Comparison of ENCODE assay signal across 20 cellular contexts in the genomic region with DNA sequence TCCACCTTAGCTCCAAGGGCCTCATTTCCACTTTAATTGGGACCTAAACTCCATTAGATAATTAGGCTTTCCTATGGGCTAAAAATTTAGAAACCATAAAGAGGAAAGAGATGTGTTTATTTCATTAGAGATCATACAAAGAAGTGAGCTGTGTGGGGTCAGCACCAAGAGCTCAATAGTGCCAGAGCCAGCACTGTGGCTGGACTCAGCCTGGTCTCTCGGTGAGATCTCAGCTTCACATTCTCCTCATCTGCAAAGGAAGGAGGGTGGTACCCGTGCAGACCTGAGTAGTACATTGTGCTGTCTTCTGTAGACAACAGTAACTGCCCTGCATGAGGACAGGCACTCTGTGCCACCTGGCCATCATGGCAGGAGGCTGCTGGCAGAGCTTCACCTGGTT.
"Had no signal": no experiment of that assay in that cellular context is flagged by ENCODE, and none has a peak within 500 bp of the region (broad histone marks: within the 10 kb centered on the region; RNA-seq: fewer than 3 reads in every experiment).

No MANE protein-coding gene starts in this region.

- H3K27ac Mint-ChIP-seq: activated naive CD8-positive, alpha-beta T cell treated with anti-CD3 and anti-CD28 coated beads for 36 hours; activated T-helper 1 cell treated with anti-CD3 and anti-CD28 coated beads, Interleukin-12 subunit alpha, Interleukin-12 subunit beta, Interleukin-2, Interleukin-4 antibody, amounts not matched to agents 30 ng/mL and 10 ng/mL and 1 ng/mL, durations not matched to agents 14 hours and 24 hours and 36 hours; nephron progenitor cell had no signal

- H3K27me3 Mint-ChIP-seq: activated naive CD8-positive, alpha-beta T cell treated with anti-CD3 and anti-CD28 coated beads for 36 hours; central memory CD8-positive, alpha-beta T cell had no signal

- H3K36me3 Mint-ChIP-seq: activated naive CD8-positive, alpha-beta T cell treated with anti-CD3 and anti-CD28 coated beads for 36 hours had no signal

- H3K36me3 ChIP-seq: brain microvascular endothelial cell, heart right ventricle, left lung, right atrium auricular region, transverse colon, vagina had no signal

- DNase-seq: activated CD4-positive, alpha-beta T cell treated with anti-CD3 and anti-CD28 coated beads, Interleukin-2, amount 50 U/mL, for 4 hours; activated gamma-delta T cell treated with Interleukin-2 at 50 U/mL for 16 hours; activated naive CD8-positive, alpha-beta T cell treated with anti-CD3 and anti-CD28 coated beads for 36 hours; amniotic stem cell; cortex of kidney; effector CD4-positive, alpha-beta T cell; heart right ventricle; left lung; nephron progenitor cell; occipital lobe; stimulated activated CD4-positive, alpha-beta T cell treated with anti-CD3 and anti-CD28 coated beads, Interleukin-4, amount 100 ng/mL, for 1 hour; T-helper 2 cell; transverse colon had no signal

- H3K27ac ChIP-seq: brain microvascular endothelial cell, left lung, right atrium auricular region, transverse colon, vagina, VCaP had no signal

- H3K9me3 ChIP-seq: heart right ventricle, left lung, right atrium auricular region, transverse colon, vagina had no signal

- H3K4me1 Mint-ChIP-seq: central memory CD8-positive, alpha-beta T cell; nephron progenitor cell had no signal

- H3K4me3 ChIP-seq: left lung, smooth muscle cell, transverse colon had no signal

- H3K4me1 ChIP-seq: left lung, right atrium auricular region, transverse colon had no signal

- H3K4me3 Mint-ChIP-seq: activated naive CD8-positive, alpha-beta T cell treated with anti-CD3 and anti-CD28 coated beads for 36 hours; activated T-helper 1 cell treated with anti-CD3 and anti-CD28 coated beads, Interleukin-12 subunit alpha, Interleukin-12 subunit beta, Interleukin-2, Interleukin-4 antibody, amounts not matched to agents 30 ng/mL and 10 ng/mL and 1 ng/mL, durations not matched to agents 14 hours and 24 hours and 36 hours; central memory CD8-positive, alpha-beta T cell; nephron progenitor cell had no signal

- H3K4me2 ChIP-seq: smooth muscle cell had no signal

- H3K9me3 Mint-ChIP-seq: activated naive CD8-positive, alpha-beta T cell treated with anti-CD3 and anti-CD28 coated beads for 36 hours; activated T-helper 1 cell treated with anti-CD3 and anti-CD28 coated beads, Interleukin-12 subunit alpha, Interleukin-12 subunit beta, Interleukin-2, Interleukin-4 antibody, amounts not matched to agents 30 ng/mL and 10 ng/mL and 1 ng/mL, durations not matched to agents 14 hours and 24 hours and 36 hours; central memory CD8-positive, alpha-beta T cell; nephron progenitor cell had no signal

- ATAC-seq: left lung had no signal

- H3K27me3 ChIP-seq: brain microvascular endothelial cell, heart right ventricle, left lung, right atrium auricular region, transverse colon, vagina had no signal
